In genomic region chr11:62603771-62604170, GRCh38 we compare ENCODE assay signal across 17 cellular contexts. TPM values are rescaled to one million over a fixed set of nuclear protein-coding genes. Genes with fewer than 3 reads are reported as not detected.
DNase-seq lines count a peak whose midpoint lies in the region; ATAC-seq, FAIRE-seq and TF ChIP-seq lines count a peak whose summit lies in the region.
"Had no signal": no experiment of that assay in that cellular context is flagged by ENCODE, and none has a peak within 500 bp of the region (broad histone marks: within the 10 kb centered on the region; RNA-seq: fewer than 3 reads in every experiment).

No MANE protein-coding gene starts in this region.

- H4K20me1 ChIP-seq in GM23338 (replicated peaks; ENCODE audit: insufficient read depth), result peaks cover 10% of the 10 kb centered on the region; the same call in 1 of the 2 replicates
- no peaks in the 10 kb centered on the region for H4K20me1 ChIP-seq in K562 (replicated peaks; ENCODE audit: control insufficient read depth, insufficient read depth, low read length)
- H4K20me1 ChIP-seq in osteoblast (ENCODE audit: insufficient read depth, low read length), result peaks cover 16% of the 10 kb centered on the region

- no peak for ATAC-seq in GM23338
- ATAC-seq in K562, result no peak
- ATAC-seq: activated CD4-positive, CD25-positive, alpha-beta regulatory T cell treated with anti-CD3 and anti-CD28 coated beads, Interleukin-2, amount 50 U/mL, for 24 hours had no signal

- H3K9me3 ChIP-seq in K562 (replicated peaks; ENCODE audit: control insufficient read depth, insufficient read depth, low read depth, low read length), result no peaks in the 10 kb centered on the region
- H3K9me3 ChIP-seq in osteoblast (ENCODE audit: low read depth, low read length), result no peaks in the 10 kb centered on the region
- H3K9me3 ChIP-seq: MG63, spleen, testis had no signal

- peaks cover 43% of the 10 kb centered on the region for H3K27me3 ChIP-seq in GM23338 (ENCODE audit: insufficient read depth)
- no peaks in the 10 kb centered on the region for H3K27me3 ChIP-seq in K562 (ENCODE audit: control insufficient read depth in 2 of 2, insufficient read depth in 2 of 2, low read length in 2 of 2)
- no peaks in the 10 kb centered on the region for H3K27me3 ChIP-seq in osteoblast (ENCODE audit: insufficient read depth, low read length)
- H3K27me3 ChIP-seq: MG63, spleen, testis had no signal

- TF ChIP-seq POLR2A in K562 (conservative IDR thresholded peaks at IDR 0.05), result no peak

- H3F3A ChIP-seq in GM23338 (replicated peaks; ENCODE audit: low read depth), result peaks cover 20% of the 10 kb centered on the region

- no peaks in the 10 kb centered on the region for H3K9me3 Mint-ChIP-seq in activated CD4-positive, alpha-beta T cell treated with anti-CD3 and anti-CD28 coated beads, Interleukin-2, amount 10 ng/mL, durations not matched to agents 7 days and 5 days
- H3K9me3 Mint-ChIP-seq in GM23338, result no peaks in the 10 kb centered on the region; the same call in 2 of the 3 replicates

- no peak overlapping the region for H2AFZ ChIP-seq in GM23338
- no peak overlapping the region for H2AFZ ChIP-seq in K562 (ENCODE audit: low read depth, low read length)
- H2AFZ ChIP-seq in osteoblast (ENCODE audit: low read length), result no peak overlapping the region
- H2AFZ ChIP-seq: parathyroid adenoma had no signal

- no peak for TF ChIP-seq RAD21 in K562 (CRISPR knock-in tag; conservative IDR thresholded peaks at IDR 0.05 in 1 of 2, IDR thresholded peaks at IDR 0.05 in 1 of 2)

- intact Hi-C loops in K562 (cut with micrococcal nuclease), result loop anchor here (5.0 kb wide), 1 partner anchor 69 kb away; the partner anchor contains the start of genes LBHD1 and UQCC3

- H3K4me3 ChIP-seq in GM23338 (no peak overlapping the region), K562 (no peak overlapping the region), osteoblast (ENCODE audit: insufficient read depth, low read length) (no peak overlapping the region)
- H3K4me3 ChIP-seq: MG63, testis had no signal

- POLR2A ChIA-PET in activated CD4-positive, alpha-beta T cell treated with anti-CD3 and anti-CD28 coated beads, Interleukin-2, amount 10 ng/mL, durations not matched to agents 7 days and 5 days (lab: Charles Lee), result no interaction called here
- POLR2A ChIA-PET in K562 (lab: Yijun Ruan, JAX), result interaction anchor here (0.7 to 2.4 kb wide), 3 partner anchors 12 to 61 kb away, joined by 4 to 10 read pairs (median 5); partner anchors contain the start of genes C11orf98, CSKMT, EEF1G and TUT1

- DNase-seq in activated CD4-positive, alpha-beta T cell treated with anti-CD3 and anti-CD28 coated beads, Interleukin-2, amount 10 ng/mL, durations not matched to agents 7 days and 5 days, result no peak
- DNase-seq in activated CD4-positive, alpha-beta T cell treated with anti-CD3 and anti-CD28 coated beads for 48 hours, result no peak
- no peak for DNase-seq in GM23338 (ENCODE audit: low spot score)
- DNase-seq in K562 (ENCODE audit: extremely low read depth in 1 of 4, low spot score in 3 of 4), result no peak
- peak; percentile 68 for DNase-seq in osteoblast (ENCODE audit: insufficient read length, low spot score, missing footprints)
- no peak for DNase-seq in HuH-7.5 (ENCODE audit: low spot score)
- DNase-seq in NOMO-1 treated with DMSO at 0.1 percent for 48 hours (lab: John Stamatoyannopoulos, UW; ENCODE audit: unreplicated experiment), result no peak
- DNase-seq in frontal cortex (ENCODE audit: low spot score in 2 of 2), result no peak
- DNase-seq: activated effector memory CD4-positive, alpha-beta T cell treated with Interleukin-2 at 50 U/mL for 16 hours; effector memory CD4-positive, alpha-beta T cell; foreskin fibroblast; MG63; NCI-H2107; spleen had no signal

- TF ChIP-seq CTCF in GM23338 (conservative IDR thresholded peaks at IDR 0.05; ENCODE audit: low read depth in 2 of 2), result no peak
- no peak for TF ChIP-seq CTCF in K562 (IDR thresholded peaks at IDR 0.05 in 2 of 3, conservative IDR thresholded peaks at IDR 0.05 in 1 of 3; ENCODE audit: insufficient read depth in 2 of 3, low read depth in 1 of 3, low read length in 3 of 3)
- no peak for TF ChIP-seq CTCF in osteoblast (IDR thresholded peaks at IDR 0.05; ENCODE audit: extremely low read depth, low read depth, low read length)

- peak; percentile 71 for FAIRE-seq in K562 (lab: Jason Lieb, UNC)
- FAIRE-seq in frontal cortex (lab: Jason Lieb, UNC), result no peak

- peaks cover 18% of the 10 kb centered on the region; the same call in 1 of the 2 replicates for H3K4me1 ChIP-seq in GM23338 (ENCODE audit: insufficient read depth)
- peaks cover 11 to 41% of the 10 kb centered on the region in 2 experiments; a peak in 4 of 5 replicates for H3K4me1 ChIP-seq in K562 (replicated peaks in 1 of 2; ENCODE audit: control insufficient read depth in 2 of 2, insufficient read depth in 2 of 2, low read length in 2 of 2)
- H3K4me1 ChIP-seq in osteoblast (ENCODE audit: insufficient read depth, low read length), result peaks cover 26% of the 10 kb centered on the region
- H3K4me1 ChIP-seq: parathyroid adenoma had no signal

- peak overlapping the region in 1 of 2 experiments; percentile 39; a peak in 1 of 4 replicates for H3K9ac ChIP-seq in K562 (ENCODE audit: insufficient read depth in 1 of 2, low read depth in 2 of 2, low read length in 2 of 2)
- H3K9ac ChIP-seq: parathyroid adenoma had no signal

- CTCF ChIA-PET in activated CD4-positive, alpha-beta T cell treated with anti-CD3 and anti-CD28 coated beads, Interleukin-2, amount 10 ng/mL, durations not matched to agents 7 days and 5 days (lab: Charles Lee), result interaction anchor here (1.0 to 1.7 kb wide), 5 partner anchors 10 to 17 kb away, joined by 3 to 5 read pairs (median 4); partner anchors contain the start of genes EML3, ROM1 and TUT1
- CTCF ChIA-PET in K562 (lab: Yijun Ruan, JAX; ENCODE audit: low intra/inter-chr PET ratio), result no interaction called here

- H3K4me3 Mint-ChIP-seq in activated CD4-positive, alpha-beta T cell treated with anti-CD3 and anti-CD28 coated beads, Interleukin-2, amount 10 ng/mL, durations not matched to agents 7 days and 5 days, result peak overlapping the region; percentile 54
- H3K4me3 Mint-ChIP-seq in GM23338, result peak overlapping the region; percentile 91; the same call in 1 of the 3 replicates

- peak overlapping the region; percentile 81 for H3K27ac Mint-ChIP-seq in activated CD4-positive, alpha-beta T cell treated with anti-CD3 and anti-CD28 coated beads, Interleukin-2, amount 10 ng/mL, durations not matched to agents 7 days and 5 days
- H3K27ac Mint-ChIP-seq in GM23338, result no peak overlapping the region

- H3K79me2 ChIP-seq in GM23338 (replicated peaks; ENCODE audit: insufficient read depth), result peaks cover 16% of the 10 kb centered on the region
- peaks cover 33% of the 10 kb centered on the region for H3K79me2 ChIP-seq in K562 (ENCODE audit: control insufficient read depth, insufficient read depth, low read length)
- H3K79me2 ChIP-seq in osteoblast (ENCODE audit: insufficient read depth, low read length), result peaks cover 23% of the 10 kb centered on the region
- H3K79me2 ChIP-seq: parathyroid adenoma had no signal

- in situ Hi-C loops in K562 (cut with MboI), result no loop called here

- no TSS peak for BruUV-seq in K562 (replicated peaks; lab: Mats Ljungman, UMichigan)

- no peaks in the 10 kb centered on the region for H3K9me2 ChIP-seq in GM23338 (ENCODE audit: insufficient read depth)

- WGBS in K562 (ENCODE audit: insufficient coverage, low coverage, missing lambda C conversion rate), result 73% methylated on average over 7 of the region's 7 CpGs

- H3K4me2 ChIP-seq in GM23338 (peak overlapping the region; percentile 99; the same call in 1 of the 2 replicates), K562 (ENCODE audit: insufficient read depth, low read length) (no peak overlapping the region), osteoblast (ENCODE audit: insufficient read depth, low read length) (no peak overlapping the region)

- H3K27me3 Mint-ChIP-seq in activated CD4-positive, alpha-beta T cell treated with anti-CD3 and anti-CD28 coated beads, Interleukin-2, amount 10 ng/mL, durations not matched to agents 7 days and 5 days, result no peaks in the 10 kb centered on the region
- peaks cover 30% of the 10 kb centered on the region for H3K27me3 Mint-ChIP-seq in GM23338 (ENCODE audit: insufficient read depth, low read depth, poor library complexity)

- TF ChIP-seq EP300 in K562 (IDR thresholded peaks at IDR 0.05; ENCODE audit: low read length), result no peak

- H3K36me3 ChIP-seq in GM23338 (ENCODE audit: insufficient read depth) (no peaks in the 10 kb centered on the region), K562 (ENCODE audit: control insufficient read depth, insufficient read depth, low read length) (peaks cover 70% of the 10 kb centered on the region), osteoblast (ENCODE audit: insufficient read depth, low read length) (peaks cover 50% of the 10 kb centered on the region)

- H3K27ac ChIP-seq in GM23338 (ENCODE audit: low read depth) (no peak overlapping the region), K562 (ENCODE audit: extremely low read depth, low read depth, low read length) (no peak overlapping the region; the same call in 2 of the 3 replicates), osteoblast (ENCODE audit: low read depth, low read length) (no peak overlapping the region)
- H3K27ac ChIP-seq: parathyroid adenoma had no signal

- H3K4me1 Mint-ChIP-seq in activated CD4-positive, alpha-beta T cell treated with anti-CD3 and anti-CD28 coated beads, Interleukin-2, amount 10 ng/mL, durations not matched to agents 7 days and 5 days, result peaks cover 49% of the 10 kb centered on the region
- H3K4me1 Mint-ChIP-seq in GM23338, result peaks cover 63% of the 10 kb centered on the region

- H3K9me1 ChIP-seq in K562 (ENCODE audit: control insufficient read depth, insufficient read depth, low read length), result no peaks in the 10 kb centered on the region

- H3K36me3 Mint-ChIP-seq in activated CD4-positive, alpha-beta T cell treated with anti-CD3 and anti-CD28 coated beads, Interleukin-2, amount 10 ng/mL, durations not matched to agents 7 days and 5 days (ENCODE audit: low read depth), result peaks cover 66% of the 10 kb centered on the region
- peaks cover 28% of the 10 kb centered on the region for H3K36me3 Mint-ChIP-seq in GM23338 (ENCODE audit: low read depth)

RNA-seq across cellular contexts. Expression of gene MTA2, which starts 2.1 kb away (rescaled TPM):
- total RNA-seq in activated CD4-positive, alpha-beta T cell treated with anti-CD3 and anti-CD28 coated beads, Interleukin-2, amount 10 ng/mL, durations not matched to agents 7 days and 5 days, result 100 to 1,000 TPM; 270 to 299 TPM
- 93.6 and 102 TPM in 2 replicates for total RNA-seq in GM23338 (2014; rRNA removed; shearing (Covaris generic))
- 22.1 and 22.9 TPM in 2 replicates for polyA plus RNA-seq in GM23338 (2016; fragmentation: Nextera tagmentation; extraction: Ambion mirVana)
- total RNA-seq in K562 (2011; cell fraction: chromatin; rRNA removed; ENCODE audit: low replicate concordance), result 245 and 284 TPM in 2 replicates
- total RNA-seq in K562 (2011; cell fraction: nucleolus; rRNA removed), result 124 TPM in 2 replicates
- 132 and 142 TPM in 2 replicates for total RNA-seq in K562 (2011; cell fraction: nucleoplasm; rRNA removed)
- total RNA-seq in K562 (2014; rRNA removed), result 185 and 203 TPM in 2 replicates
- total RNA-seq in K562 (2014; rRNA removed; fragmentation: Illumina TruSeq; extraction: Trizol), result 161 and 172 TPM in 2 replicates
- total RNA-seq in K562 (2015; rRNA removed; fragmentation: Illumina TruSeq; extraction: Trizol), result 195 and 217 TPM in 2 replicates
- total RNA-seq in K562 (2021), result 176 and 203 TPM in 2 replicates
- 36.0 and 48.6 TPM in 2 replicates for polyA plus RNA-seq in K562 (2011; rRNA removed)
- 40.7 and 41.9 TPM in 2 replicates for polyA plus RNA-seq in K562 (2011; cell fraction: cytosol; rRNA removed)
- 130 and 158 TPM in 2 replicates for polyA plus RNA-seq in K562 (2011; cell fraction: nucleus; rRNA removed)
- 115 and 136 TPM in 2 replicates for polyA plus RNA-seq in K562 (2012)
- 190 and 220 TPM in 2 replicates for polyA plus RNA-seq in K562 (2014; fragmentation: Illumina TruSeq; extraction: Trizol)
- polyA plus RNA-seq in K562 (2014; fragmentation: Nextera tagmentation; extraction: Ambion mirVana), result 1 to 10 TPM; 6.2 to 9.9 TPM
- 121 and 125 TPM in 2 replicates for polyA plus RNA-seq in K562 (2014; rRNA removed)
- polyA minus RNA-seq in K562 (2011; rRNA and poly(A)+ RNA removed), result 61.0 and 97.7 TPM in 2 replicates
- 55.1 and 63.3 TPM in 2 replicates for polyA minus RNA-seq in K562 (2011; cell fraction: cytosol; rRNA and poly(A)+ RNA removed)
- polyA minus RNA-seq in K562 (2011; cell fraction: nucleus; rRNA and poly(A)+ RNA removed), result 55.5 and 81.5 TPM in 2 replicates
- total RNA-seq in osteoblast, result 102 and 105 TPM in 2 replicates
- 154 TPM for total RNA-seq in frontal cortex

RNA-seq across cellular contexts. Expression of gene EML3, which starts 8.8 kb away (rescaled TPM):
- total RNA-seq in activated CD4-positive, alpha-beta T cell treated with anti-CD3 and anti-CD28 coated beads, Interleukin-2, amount 10 ng/mL, durations not matched to agents 7 days and 5 days, result 100 to 1,000 TPM; 137 to 144 TPM
- 17.1 and 19.3 TPM in 2 replicates for total RNA-seq in GM23338 (2014; rRNA removed; shearing (Covaris generic))
- 15.4 and 15.5 TPM in 2 replicates for polyA plus RNA-seq in GM23338 (2016; fragmentation: Nextera tagmentation; extraction: Ambion mirVana)
- total RNA-seq in K562 (2011; cell fraction: chromatin; rRNA removed; ENCODE audit: low replicate concordance), result 108 and 289 TPM in 2 replicates
- total RNA-seq in K562 (2011; cell fraction: nucleolus; rRNA removed), result 172 and 175 TPM in 2 replicates
- 130 TPM in 2 replicates for total RNA-seq in K562 (2011; cell fraction: nucleoplasm; rRNA removed)
- total RNA-seq in K562 (2014; rRNA removed), result 26.4 and 31.7 TPM in 2 replicates
- 12.6 and 16.7 TPM in 2 replicates for total RNA-seq in K562 (2014; rRNA removed; fragmentation: Illumina TruSeq; extraction: Trizol)
- 20.7 and 22.1 TPM in 2 replicates for total RNA-seq in K562 (2015; rRNA removed; fragmentation: Illumina TruSeq; extraction: Trizol)
- 77.3 and 90.5 TPM in 2 replicates for total RNA-seq in K562 (2021)
- polyA plus RNA-seq in K562 (2011; rRNA removed), result 36.8 and 50.2 TPM in 2 replicates
- 30.9 and 49.9 TPM in 2 replicates for polyA plus RNA-seq in K562 (2011; cell fraction: cytosol; rRNA removed)
- polyA plus RNA-seq in K562 (2011; cell fraction: nucleus; rRNA removed), result 239 and 311 TPM in 2 replicates
- polyA plus RNA-seq in K562 (2012), result 41.6 and 58.4 TPM in 2 replicates
- 27.9 and 31.2 TPM in 2 replicates for polyA plus RNA-seq in K562 (2014; fragmentation: Illumina TruSeq; extraction: Trizol)
- polyA plus RNA-seq in K562 (2014; fragmentation: Nextera tagmentation; extraction: Ambion mirVana), result under 1 TPM; 0.32 to 0.59 TPM
- polyA plus RNA-seq in K562 (2014; rRNA removed), result 49.5 and 64.2 TPM in 2 replicates
- 22.5 TPM in 2 replicates for polyA minus RNA-seq in K562 (2011; rRNA and poly(A)+ RNA removed)
- 22.3 and 28.2 TPM in 2 replicates for polyA minus RNA-seq in K562 (2011; cell fraction: cytosol; rRNA and poly(A)+ RNA removed)
- 38.9 and 46.8 TPM in 2 replicates for polyA minus RNA-seq in K562 (2011; cell fraction: nucleus; rRNA and poly(A)+ RNA removed)
- 26.4 and 29.5 TPM in 2 replicates for total RNA-seq in osteoblast
- total RNA-seq in frontal cortex, result 4.9 TPM

RNA-seq across cellular contexts. Expression of gene ROM1, which starts 9.3 kb away (rescaled TPM):
- 1 to 10 TPM; 1.0 to 1.3 TPM for total RNA-seq in activated CD4-positive, alpha-beta T cell treated with anti-CD3 and anti-CD28 coated beads, Interleukin-2, amount 10 ng/mL, durations not matched to agents 7 days and 5 days
- total RNA-seq in GM23338 (2014; rRNA removed; shearing (Covaris generic)), result 0.24 TPM in 1 of 2 replicates, not detected in the other
- polyA plus RNA-seq in GM23338 (2016; fragmentation: Nextera tagmentation; extraction: Ambion mirVana), result 0.65 and 0.89 TPM in 2 replicates
- total RNA-seq in K562 (2011; cell fraction: chromatin; rRNA removed; ENCODE audit: low replicate concordance), result 0.60 and 1.4 TPM in 2 replicates
- total RNA-seq in K562 (2011; cell fraction: nucleolus; rRNA removed), result 1.8 TPM in 2 replicates
- 0.69 and 2.3 TPM in 2 replicates for total RNA-seq in K562 (2011; cell fraction: nucleoplasm; rRNA removed)
- total RNA-seq in K562 (2014; rRNA removed), result 3.9 and 4.3 TPM in 2 replicates
- total RNA-seq in K562 (2014; rRNA removed; fragmentation: Illumina TruSeq; extraction: Trizol), result 2.2 and 2.9 TPM in 2 replicates
- 3.3 TPM in 2 replicates for total RNA-seq in K562 (2015; rRNA removed; fragmentation: Illumina TruSeq; extraction: Trizol)
- total RNA-seq in K562 (2021), result 2.6 and 3.3 TPM in 2 replicates
- polyA plus RNA-seq in K562 (2011; rRNA removed), result 1.7 TPM in 2 replicates
- polyA plus RNA-seq in K562 (2011; cell fraction: cytosol; rRNA removed), result 1.9 and 2.5 TPM in 2 replicates
- polyA plus RNA-seq in K562 (2011; cell fraction: nucleus; rRNA removed), result 1.8 and 1.9 TPM in 2 replicates
- polyA plus RNA-seq in K562 (2012), result 4.3 and 4.4 TPM in 2 replicates
- polyA plus RNA-seq in K562 (2014; fragmentation: Illumina TruSeq; extraction: Trizol), result 4.0 and 4.9 TPM in 2 replicates
- polyA plus RNA-seq in K562 (2014; fragmentation: Nextera tagmentation; extraction: Ambion mirVana), result 1 to 10 TPM in 1 of 2 experiments, under 1 TPM in 1; 0.75 to 1.4 TPM
- 3.8 and 3.9 TPM in 2 replicates for polyA plus RNA-seq in K562 (2014; rRNA removed)
- 0.39 and 0.63 TPM in 2 replicates for polyA minus RNA-seq in K562 (2011; rRNA and poly(A)+ RNA removed)
- polyA minus RNA-seq in K562 (2011; cell fraction: cytosol; rRNA and poly(A)+ RNA removed), result 0.48 and 1.7 TPM in 2 replicates
- polyA minus RNA-seq in K562 (2011; cell fraction: nucleus; rRNA and poly(A)+ RNA removed), result 0.40 and 0.56 TPM in 2 replicates
- total RNA-seq in osteoblast, result 6.5 TPM in 2 replicates
- total RNA-seq in frontal cortex, result 1.2 TPM

RNA-seq across cellular contexts. Expression of gene TUT1, which starts 12.4 kb away (rescaled TPM):
- 10 to 100 TPM; 24.1 to 26.0 TPM for total RNA-seq in activated CD4-positive, alpha-beta T cell treated with anti-CD3 and anti-CD28 coated beads, Interleukin-2, amount 10 ng/mL, durations not matched to agents 7 days and 5 days
- total RNA-seq in GM23338 (2014; rRNA removed; shearing (Covaris generic)), result 15.2 and 22.2 TPM in 2 replicates
- polyA plus RNA-seq in GM23338 (2016; fragmentation: Nextera tagmentation; extraction: Ambion mirVana) (12.8 and 14.0 TPM in 2 replicates), K562 (2011; rRNA removed) (15.7 and 31.2 TPM in 2 replicates), K562 (2014; fragmentation: Illumina TruSeq; extraction: Trizol) (22.8 and 26.7 TPM in 2 replicates), K562 (2014; fragmentation: Nextera tagmentation; extraction: Ambion mirVana) (1 to 10 TPM in 1 of 2 experiments, under 1 TPM in 1; 0.66 to 1.5 TPM), K562 (2014; rRNA removed) (24.3 and 28.2 TPM in 2 replicates)
- total RNA-seq in K562 (2011; cell fraction: chromatin; rRNA removed; ENCODE audit: low replicate concordance), result 47.7 and 72.1 TPM in 2 replicates
- total RNA-seq in K562 (2011; cell fraction: nucleolus; rRNA removed), result 38.0 and 41.8 TPM in 2 replicates
- 30.8 and 37.0 TPM in 2 replicates for total RNA-seq in K562 (2011; cell fraction: nucleoplasm; rRNA removed)
- total RNA-seq in K562 (2014; rRNA removed) (18.5 and 20.9 TPM in 2 replicates), K562 (2014; rRNA removed; fragmentation: Illumina TruSeq; extraction: Trizol) (7.2 and 9.6 TPM in 2 replicates), K562 (2015; rRNA removed; fragmentation: Illumina TruSeq; extraction: Trizol) (11.5 and 12.4 TPM in 2 replicates), K562 (2021) (38.9 and 44.3 TPM in 2 replicates), osteoblast (6.5 and 7.6 TPM in 2 replicates), frontal cortex (4.5 TPM)
- polyA plus RNA-seq in K562 (2011; cell fraction: cytosol; rRNA removed), result 12.9 and 21.9 TPM in 2 replicates
- 57.1 and 64.8 TPM in 2 replicates for polyA plus RNA-seq in K562 (2011; cell fraction: nucleus; rRNA removed)
- 25.7 and 28.0 TPM in 2 replicates for polyA plus RNA-seq in K562 (2012)
- polyA minus RNA-seq in K562 (2011; rRNA and poly(A)+ RNA removed), result 12.0 and 15.6 TPM in 2 replicates
- 8.6 and 12.8 TPM in 2 replicates for polyA minus RNA-seq in K562 (2011; cell fraction: cytosol; rRNA and poly(A)+ RNA removed)
- polyA minus RNA-seq in K562 (2011; cell fraction: nucleus; rRNA and poly(A)+ RNA removed), result 10.0 and 15.2 TPM in 2 replicates

RNA-seq across cellular contexts. Expression of gene B3GAT3, which starts 18.0 kb away (rescaled TPM):
- total RNA-seq in activated CD4-positive, alpha-beta T cell treated with anti-CD3 and anti-CD28 coated beads, Interleukin-2, amount 10 ng/mL, durations not matched to agents 7 days and 5 days, result 10 to 100 TPM; 63.4 to 71.1 TPM
- total RNA-seq in GM23338 (2014; rRNA removed; shearing (Covaris generic)), result 18.4 and 21.1 TPM in 2 replicates
- polyA plus RNA-seq in GM23338 (2016; fragmentation: Nextera tagmentation; extraction: Ambion mirVana) (16.4 and 16.6 TPM in 2 replicates), K562 (2011; rRNA removed) (21.4 and 35.5 TPM in 2 replicates), K562 (2014; fragmentation: Illumina TruSeq; extraction: Trizol) (16.3 and 43.0 TPM in 2 replicates), K562 (2014; fragmentation: Nextera tagmentation; extraction: Ambion mirVana) (1 to 10 TPM in 1 of 2 experiments, under 1 TPM in 1; 0.30 to 3.3 TPM), K562 (2014; rRNA removed) (64.0 and 83.7 TPM in 2 replicates)
- 17.7 and 87.0 TPM in 2 replicates for total RNA-seq in K562 (2011; cell fraction: chromatin; rRNA removed; ENCODE audit: low replicate concordance)
- 109 and 112 TPM in 2 replicates for total RNA-seq in K562 (2011; cell fraction: nucleolus; rRNA removed)
- total RNA-seq in K562 (2011; cell fraction: nucleoplasm; rRNA removed), result 65.7 and 66.1 TPM in 2 replicates
- total RNA-seq in K562 (2014; rRNA removed) (48.2 and 70.7 TPM in 2 replicates), K562 (2014; rRNA removed; fragmentation: Illumina TruSeq; extraction: Trizol) (5.6 and 8.0 TPM in 2 replicates), K562 (2015; rRNA removed; fragmentation: Illumina TruSeq; extraction: Trizol) (29.9 and 31.0 TPM in 2 replicates), K562 (2021) (58.5 and 58.7 TPM in 2 replicates), osteoblast (27.1 and 30.8 TPM in 2 replicates), frontal cortex (21.6 TPM)
- polyA plus RNA-seq in K562 (2011; cell fraction: cytosol; rRNA removed), result 41.7 and 99.9 TPM in 2 replicates
- polyA plus RNA-seq in K562 (2011; cell fraction: nucleus; rRNA removed), result 46.7 and 85.0 TPM in 2 replicates
- polyA plus RNA-seq in K562 (2012), result 36.3 and 72.1 TPM in 2 replicates
- polyA minus RNA-seq in K562 (2011; rRNA and poly(A)+ RNA removed), result 3.6 and 7.7 TPM in 2 replicates
- polyA minus RNA-seq in K562 (2011; cell fraction: cytosol; rRNA and poly(A)+ RNA removed), result 26.1 and 28.4 TPM in 2 replicates
- 8.5 and 10.4 TPM in 2 replicates for polyA minus RNA-seq in K562 (2011; cell fraction: nucleus; rRNA and poly(A)+ RNA removed)
